In genomic region chrX:21799767-21800166, GRCh38 we compare ENCODE assay signal across 1 cellular context.
A peak's percentile ranks its signal among the peaks of the same experiment; 100 is the strongest.
TF ChIP-seq lines count a peak whose summit lies in the region.

No MANE protein-coding gene starts in this region.

TF ChIP-seq in K562, 482 proteins besides CTCF, POLR2A, EP300 and RAD21:
- TF ChIP-seq, protein P1, sequence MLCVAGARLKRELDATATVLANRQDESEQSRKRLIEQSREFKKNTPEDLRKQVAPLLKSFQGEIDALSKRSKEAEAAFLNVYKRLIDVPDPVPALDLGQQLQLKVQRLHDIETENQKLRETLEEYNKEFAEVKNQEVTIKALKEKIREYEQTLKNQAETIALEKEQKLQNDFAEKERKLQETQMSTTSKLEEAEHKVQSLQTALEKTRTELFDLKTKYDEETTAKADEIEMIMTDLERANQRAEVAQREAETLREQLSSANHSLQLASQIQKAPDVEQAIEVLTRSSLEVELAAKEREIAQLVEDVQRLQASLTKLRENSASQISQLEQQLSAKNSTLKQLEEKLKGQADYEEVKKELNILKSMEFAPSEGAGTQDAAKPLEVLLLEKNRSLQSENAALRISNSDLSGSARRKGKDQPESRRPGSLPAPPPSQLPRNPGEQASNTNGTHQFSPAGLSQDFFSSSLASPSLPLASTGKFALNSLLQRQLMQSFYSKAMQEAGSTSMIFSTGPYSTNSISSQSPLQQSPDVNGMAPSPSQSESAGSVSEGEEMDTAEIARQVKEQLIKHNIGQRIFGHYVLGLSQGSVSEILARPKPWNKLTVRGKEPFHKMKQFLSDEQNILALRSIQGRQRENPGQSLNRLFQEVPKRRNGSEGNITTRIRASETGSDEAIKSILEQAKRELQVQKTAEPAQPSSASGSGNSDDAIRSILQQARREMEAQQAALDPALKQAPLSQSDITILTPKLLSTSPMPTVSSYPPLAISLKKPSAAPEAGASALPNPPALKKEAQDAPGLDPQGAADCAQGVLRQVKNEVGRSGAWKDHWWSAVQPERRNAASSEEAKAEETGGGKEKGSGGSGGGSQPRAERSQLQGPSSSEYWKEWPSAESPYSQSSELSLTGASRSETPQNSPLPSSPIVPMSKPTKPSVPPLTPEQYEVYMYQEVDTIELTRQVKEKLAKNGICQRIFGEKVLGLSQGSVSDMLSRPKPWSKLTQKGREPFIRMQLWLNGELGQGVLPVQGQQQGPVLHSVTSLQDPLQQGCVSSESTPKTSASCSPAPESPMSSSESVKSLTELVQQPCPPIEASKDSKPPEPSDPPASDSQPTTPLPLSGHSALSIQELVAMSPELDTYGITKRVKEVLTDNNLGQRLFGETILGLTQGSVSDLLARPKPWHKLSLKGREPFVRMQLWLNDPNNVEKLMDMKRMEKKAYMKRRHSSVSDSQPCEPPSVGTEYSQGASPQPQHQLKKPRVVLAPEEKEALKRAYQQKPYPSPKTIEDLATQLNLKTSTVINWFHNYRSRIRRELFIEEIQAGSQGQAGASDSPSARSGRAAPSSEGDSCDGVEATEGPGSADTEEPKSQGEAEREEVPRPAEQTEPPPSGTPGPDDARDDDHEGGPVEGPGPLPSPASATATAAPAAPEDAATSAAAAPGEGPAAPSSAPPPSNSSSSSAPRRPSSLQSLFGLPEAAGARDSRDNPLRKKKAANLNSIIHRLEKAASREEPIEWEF (CRISPR knock-in tag; IDR thresholded peaks at IDR 0.05) = no peak
- TF ChIP-seq SPI1 (IDR thresholded peaks at IDR 0.05; ENCODE audit: borderline replicate concordance, low read depth, low read length) = peak; percentile 66; the same call in 1 of the 2 replicates
